Comparison of ENCODE assay signal across 15 cellular contexts in genomic region chr14:91753501-91754128, GRCh38. TPM values are rescaled to one million over a fixed set of nuclear protein-coding genes. Genes with fewer than 3 reads are reported as not detected.
A peak's percentile ranks its signal among the peaks of the same experiment; 100 is the strongest.
DNase-seq lines count a peak whose midpoint lies in the region; ATAC-seq, FAIRE-seq and TF ChIP-seq lines count a peak whose summit lies in the region.
"Had no signal": no experiment of that assay in that cellular context is flagged by ENCODE, and none has a peak within 500 bp of the region (broad histone marks: within the 10 kb centered on the region; RNA-seq: fewer than 3 reads in every experiment).

No MANE protein-coding gene starts in this region.

- H3K36me3 ChIP-seq in bronchial epithelial cell (ENCODE audit: control insufficient read depth, insufficient read depth, low read length) (no peaks in the 10 kb centered on the region), skeletal muscle tissue (ENCODE audit: control insufficient read depth in 3 of 3, insufficient read depth in 3 of 3, low read length in 3 of 3) (no peaks in the 10 kb centered on the region)

- no peak for FAIRE-seq in bronchial epithelial cell (lab: Jason Lieb, UNC)

- ATAC-seq in activated CD8-positive, alpha-beta T cell treated with anti-CD3 and anti-CD28 coated beads for 36 hours = peak; percentile 62
- ATAC-seq in activated CD8-positive, alpha-beta T cell treated with anti-CD3 and anti-CD28 coated beads, Interleukin-2, amount 10 ng/mL, durations not matched to agents 7 days and 5 days = no peak

- DNase-seq in activated CD8-positive, alpha-beta T cell treated with anti-CD3 and anti-CD28 coated beads for 36 hours = no peak
- DNase-seq in activated CD8-positive, alpha-beta T cell treated with anti-CD3 and anti-CD28 coated beads, Interleukin-2, amount 10 ng/mL, durations not matched to agents 7 days and 5 days = no peak
- DNase-seq in HPDE6-E6E7 (ENCODE audit: extremely low spot score) (peak; percentile 28), bronchial epithelial cell (ENCODE audit: low read depth) (peak; percentile 67), NCI-H82 treated with DMSO at 0.1 percent for 48 hours (lab: John Stamatoyannopoulos, UW; ENCODE audit: unreplicated experiment) (no peak), NCI-H774 (lab: John Stamatoyannopoulos, UW) (no peak)
- no peak for DNase-seq in activated naive CD4-positive, alpha-beta T cell treated with anti-CD3 and anti-CD28 coated beads, Interleukin-2, amount 50 U/mL, for 16 hours
- DNase-seq: activated CD4-positive, alpha-beta T cell treated with anti-CD3 and anti-CD28 coated beads for 4 hours; activated T-cell treated with anti-CD3 and anti-CD28 coated beads, Interleukin-2, amount 50 U/mL, for 48 hours; nucleus accumbens; stimulated activated CD4-positive, alpha-beta T cell treated with anti-CD3 and anti-CD28 coated beads, Interleukin-12 subunit alpha, Interleukin-12 subunit beta, amount 100 ng/mL, for 4 hours; T-helper 2 cell had no signal

- no peaks in the 10 kb centered on the region for H3K4me1 ChIP-seq in skeletal muscle tissue (ENCODE audit: control insufficient read depth in 3 of 3, insufficient read depth in 3 of 3, low read length in 3 of 3)

- TF ChIP-seq CTCF in activated CD8-positive, alpha-beta T cell treated with anti-CD3 and anti-CD28 coated beads for 36 hours (IDR thresholded peaks at IDR 0.05) = no peak
- no peak for TF ChIP-seq CTCF in bronchial epithelial cell (IDR thresholded peaks at IDR 0.05; ENCODE audit: insufficient read depth, low read length, severe bottlenecking)

- no peaks in the 10 kb centered on the region for H3K9me3 ChIP-seq in skeletal muscle tissue (ENCODE audit: control insufficient read depth in 3 of 3, low read length in 3 of 3)

- H3K27ac Mint-ChIP-seq in activated CD8-positive, alpha-beta T cell treated with anti-CD3 and anti-CD28 coated beads for 36 hours = no peak overlapping the region
- H3K27ac Mint-ChIP-seq in activated CD8-positive, alpha-beta T cell treated with anti-CD3 and anti-CD28 coated beads, Interleukin-2, amount 10 ng/mL, durations not matched to agents 7 days and 5 days = no peak overlapping the region
- H3K27ac Mint-ChIP-seq: dendritic cell treated with granulocyte-macrophage colony-stimulating factor and Interleukin-4, amounts not matched to agents 40 ng/mL and 50 ng/mL, for 4 days; mesothelial cell of epicardium had no signal

- H3K9ac ChIP-seq in skeletal muscle tissue (ENCODE audit: low read depth in 1 of 3, low read length in 3 of 3) = no peak overlapping the region

- H3K27me3 Mint-ChIP-seq in activated CD8-positive, alpha-beta T cell treated with anti-CD3 and anti-CD28 coated beads for 36 hours = no peaks in the 10 kb centered on the region
- H3K27me3 Mint-ChIP-seq in activated CD8-positive, alpha-beta T cell treated with anti-CD3 and anti-CD28 coated beads, Interleukin-2, amount 10 ng/mL, durations not matched to agents 7 days and 5 days (ENCODE audit: low read depth) = peaks cover 4% of the 10 kb centered on the region
- H3K27me3 Mint-ChIP-seq: dendritic cell treated with granulocyte-macrophage colony-stimulating factor and Interleukin-4, amounts not matched to agents 40 ng/mL and 50 ng/mL, for 4 days had no signal

- POLR2A ChIA-PET in activated CD8-positive, alpha-beta T cell treated with anti-CD3 and anti-CD28 coated beads for 36 hours (lab: Charles Lee) = interaction anchor here (1.5 kb wide), 1 partner anchor 118 kb away, joined by 3 read pairs; no protein-coding TSS in a partner anchor
- POLR2A ChIA-PET in activated CD8-positive, alpha-beta T cell treated with anti-CD3 and anti-CD28 coated beads, Interleukin-2, amount 10 ng/mL, durations not matched to agents 7 days and 5 days (lab: Charles Lee) = interaction anchor here (0.6 kb wide), 1 partner anchor 1466 kb away, joined by 3 read pairs; no protein-coding TSS in a partner anchor

- peak overlapping the region; percentile 39 for H3K27ac ChIP-seq in skeletal muscle tissue (ENCODE audit: low read depth, low read length)

- intact Hi-C loops in activated CD8-positive, alpha-beta T cell treated with anti-CD3 and anti-CD28 coated beads for 36 hours (cut with micrococcal nuclease) = no loop called here

- H3K4me3 Mint-ChIP-seq in activated CD8-positive, alpha-beta T cell treated with anti-CD3 and anti-CD28 coated beads for 36 hours = no peak overlapping the region
- H3K4me3 Mint-ChIP-seq in activated CD8-positive, alpha-beta T cell treated with anti-CD3 and anti-CD28 coated beads, Interleukin-2, amount 10 ng/mL, durations not matched to agents 7 days and 5 days = no peak overlapping the region
- H3K4me3 Mint-ChIP-seq: dendritic cell treated with granulocyte-macrophage colony-stimulating factor and Interleukin-4, amounts not matched to agents 40 ng/mL and 50 ng/mL, for 4 days; mesothelial cell of epicardium had no signal

- H3K4me1 Mint-ChIP-seq in activated CD8-positive, alpha-beta T cell treated with anti-CD3 and anti-CD28 coated beads for 36 hours (ENCODE audit: low read depth) = no peaks in the 10 kb centered on the region
- no peaks in the 10 kb centered on the region for H3K4me1 Mint-ChIP-seq in activated CD8-positive, alpha-beta T cell treated with anti-CD3 and anti-CD28 coated beads, Interleukin-2, amount 10 ng/mL, durations not matched to agents 7 days and 5 days (ENCODE audit: low read depth)

- no peaks in the 10 kb centered on the region for H3K27me3 ChIP-seq in bronchial epithelial cell (ENCODE audit: control insufficient read depth, insufficient read depth, low read length)
- no peaks in the 10 kb centered on the region for H3K27me3 ChIP-seq in skeletal muscle tissue (ENCODE audit: control insufficient read depth in 3 of 3, insufficient read depth in 3 of 3, low read length in 3 of 3)

- H3K4me3 ChIP-seq in bronchial epithelial cell (ENCODE audit: low read depth, low read length) (no peak overlapping the region), skeletal muscle tissue (ENCODE audit: low read length in 3 of 3) (no peak overlapping the region)

- H3K9me3 Mint-ChIP-seq in activated CD8-positive, alpha-beta T cell treated with anti-CD3 and anti-CD28 coated beads for 36 hours = no peaks in the 10 kb centered on the region
- peaks cover 3% of the 10 kb centered on the region for H3K9me3 Mint-ChIP-seq in activated CD8-positive, alpha-beta T cell treated with anti-CD3 and anti-CD28 coated beads, Interleukin-2, amount 10 ng/mL, durations not matched to agents 7 days and 5 days (ENCODE audit: insufficient read depth)
- H3K9me3 Mint-ChIP-seq: dendritic cell treated with granulocyte-macrophage colony-stimulating factor and Interleukin-4, amounts not matched to agents 40 ng/mL and 50 ng/mL, for 4 days had no signal

- CTCF ChIA-PET in activated CD8-positive, alpha-beta T cell treated with anti-CD3 and anti-CD28 coated beads for 36 hours (lab: Charles Lee) = interaction anchor here (1.2 kb wide), 1 partner anchor 23 kb away, joined by 3 read pairs; no protein-coding TSS in a partner anchor
- CTCF ChIA-PET in activated CD8-positive, alpha-beta T cell treated with anti-CD3 and anti-CD28 coated beads, Interleukin-2, amount 10 ng/mL, durations not matched to agents 7 days and 5 days (lab: Charles Lee) = no interaction called here

- no peaks in the 10 kb centered on the region for H3K36me3 Mint-ChIP-seq in activated CD8-positive, alpha-beta T cell treated with anti-CD3 and anti-CD28 coated beads for 36 hours (ENCODE audit: low read depth)
- H3K36me3 Mint-ChIP-seq in activated CD8-positive, alpha-beta T cell treated with anti-CD3 and anti-CD28 coated beads, Interleukin-2, amount 10 ng/mL, durations not matched to agents 7 days and 5 days (ENCODE audit: low read depth) = peaks cover 12% of the 10 kb centered on the region
- H3K36me3 Mint-ChIP-seq: mesothelial cell of epicardium had no signal

RNA-seq across cellular contexts. Expression of gene CATSPERB, which starts 21.7 kb away (rescaled TPM):
- total RNA-seq in activated CD8-positive, alpha-beta T cell treated with anti-CD3 and anti-CD28 coated beads for 36 hours = under 1 TPM; 0.27 to 0.60 TPM
- 1 to 10 TPM in 1 of 2 experiments, under 1 TPM in 1; 0.92 to 1.5 TPM for total RNA-seq in activated CD8-positive, alpha-beta T cell treated with anti-CD3 and anti-CD28 coated beads, Interleukin-2, amount 10 ng/mL, durations not matched to agents 7 days and 5 days
- 2.1 and 3.7 TPM in 2 replicates for total RNA-seq in bronchial epithelial cell
- total RNA-seq in skeletal muscle tissue = 2.1 TPM

Comparison
In these comparisons a context has a peak if more than half of its experiments do, and no peak if none do; other contexts are left out.
1. DNase-seq: peak in HPDE6-E6E7 (single experiment) and bronchial epithelial cell (single experiment); none in activated CD8-positive, alpha-beta T cell treated with anti-CD3 and anti-CD28 coated beads for 36 hours (single experiment), activated CD8-positive, alpha-beta T cell treated with anti-CD3 and anti-CD28 coated beads, Interleukin-2, amount 10 ng/mL, durations not matched to agents 7 days and 5 days (single experiment), NCI-H82 treated with DMSO at 0.1 percent for 48 hours (single experiment), NCI-H774 (single experiment) and activated naive CD4-positive, alpha-beta T cell treated with anti-CD3 and anti-CD28 coated beads, Interleukin-2, amount 50 U/mL, for 16 hours (single experiment).